Comparison of ENCODE assay signal across 9 cellular contexts in genomic region chr14:104799239-104799599, GRCh38. TPM values are rescaled to one million over a fixed set of nuclear protein-coding genes. Genes with fewer than 3 reads are reported as not detected.
A peak's percentile ranks its signal among the peaks of the same experiment; 100 is the strongest.
DNase-seq lines count a peak whose midpoint lies in the region; ATAC-seq and TF ChIP-seq lines count a peak whose summit lies in the region.
"Had no signal": no experiment of that assay in that cellular context is flagged by ENCODE, and none has a peak within 500 bp of the region (broad histone marks: within the 10 kb centered on the region; RNA-seq: fewer than 3 reads in every experiment).

No MANE protein-coding gene starts in this region.

- H3K9me3 Mint-ChIP-seq in CD4-positive, CD25-positive, alpha-beta regulatory T cell = no peaks in the 10 kb centered on the region
- no peaks in the 10 kb centered on the region for H3K9me3 Mint-ChIP-seq in progenitor cell of endocrine pancreas (ENCODE audit: low read depth)

- no peak for ATAC-seq in CD4-positive, CD25-positive, alpha-beta regulatory T cell (ENCODE audit: low read depth in 2 of 2)
- ATAC-seq in Panc1 = no peak
- no peak for ATAC-seq in gastroesophageal sphincter
- no peak for ATAC-seq in HG03039 (IDR thresholded peaks at IDR 0.05; ENCODE audit: unreplicated experiment)

- no TSS peak for BruUV-seq in Panc1 (replicated peaks; lab: Mats Ljungman, UMichigan)

- peak overlapping the region; percentile 74 for H3K27ac ChIP-seq in CD4-positive, CD25-positive, alpha-beta regulatory T cell (ENCODE audit: insufficient read depth, low read length, poor library complexity, severe bottlenecking)
- H3K27ac ChIP-seq in Panc1 (ENCODE audit: low read length) (peak overlapping the region; percentile 84), gastroesophageal sphincter (peak overlapping the region; percentile 89 to 98 (median 94))

- TF ChIP-seq EP300 in gastroesophageal sphincter (IDR thresholded peaks at IDR 0.05) = no peak

- intact Hi-C loops in Panc1 (cut with micrococcal nuclease; ENCODE audit: unreplicated experiment) = no loop called here

- whole genome bisulfite sequencing in gastroesophageal sphincter (ENCODE audit: low coverage in 1 of 2), 2 donors = 25 to 46% methylated on average over 4 to 7 of the region's 7 CpGs

- peaks cover 0 to 47% (median 9%) of the 10 kb centered on the region in 4 donors for H3K4me1 Mint-ChIP-seq in CD4-positive, CD25-positive, alpha-beta regulatory T cell
- H3K4me1 Mint-ChIP-seq in progenitor cell of endocrine pancreas (ENCODE audit: low read depth) = peaks cover 29% of the 10 kb centered on the region

- no peaks in the 10 kb centered on the region for H3K27me3 ChIP-seq in CD4-positive, CD25-positive, alpha-beta regulatory T cell (ENCODE audit: control insufficient read depth, insufficient read depth, low read length)
- H3K27me3 ChIP-seq in Panc1 (ENCODE audit: control insufficient read depth, insufficient read depth, low read length) = no peaks in the 10 kb centered on the region
- no peaks in the 10 kb centered on the region for H3K27me3 ChIP-seq in gastroesophageal sphincter

- no peak for TF ChIP-seq POLR2A in gastroesophageal sphincter (IDR thresholded peaks at IDR 0.05)

- no peaks in the 10 kb centered on the region for H3K27me3 Mint-ChIP-seq in CD4-positive, CD25-positive, alpha-beta regulatory T cell
- H3K27me3 Mint-ChIP-seq in progenitor cell of endocrine pancreas = peaks cover 12% of the 10 kb centered on the region

- CTCF ChIA-PET in Panc1 (lab: Charles Lee) = no interaction called here

- peaks cover 37% of the 10 kb centered on the region for H3K4me1 ChIP-seq in CD4-positive, CD25-positive, alpha-beta regulatory T cell (ENCODE audit: control insufficient read depth, insufficient read depth, low read length, poor library complexity, severe bottlenecking)
- peaks cover 65% of the 10 kb centered on the region for H3K4me1 ChIP-seq in Panc1 (ENCODE audit: control insufficient read depth, insufficient read depth, low read length)
- H3K4me1 ChIP-seq in gastroesophageal sphincter = peaks cover 0 to 83% (median 26%) of the 10 kb centered on the region in 3 donors

- H3K27ac Mint-ChIP-seq in CD4-positive, CD25-positive, alpha-beta regulatory T cell = peak overlapping the region; percentile 73 to 88 (median 86)
- peak overlapping the region; percentile 93 for H3K27ac Mint-ChIP-seq in progenitor cell of endocrine pancreas

- no peaks in the 10 kb centered on the region for H3K36me3 ChIP-seq in CD4-positive, CD25-positive, alpha-beta regulatory T cell (ENCODE audit: control insufficient read depth, insufficient read depth, low read length)
- H3K36me3 ChIP-seq in Panc1 (ENCODE audit: control insufficient read depth, insufficient read depth, low read length) (peaks cover 2% of the 10 kb centered on the region; the same call in 1 of the 2 replicates), gastroesophageal sphincter (no peaks in the 10 kb centered on the region)

- H3K4me3 ChIP-seq in CD4-positive, CD25-positive, alpha-beta regulatory T cell (ENCODE audit: low read depth, low read length) = no peak overlapping the region
- peak overlapping the region in 1 of 2 experiments; percentile 64; a peak in 3 of 4 replicates for H3K4me3 ChIP-seq in Panc1 (ENCODE audit: low read depth in 2 of 2, low read length in 2 of 2)
- H3K4me3 ChIP-seq in gastroesophageal sphincter = no peak overlapping the region

- no peaks in the 10 kb centered on the region for H3K9me3 ChIP-seq in CD4-positive, CD25-positive, alpha-beta regulatory T cell (ENCODE audit: control insufficient read depth in 2 of 2, low read length in 2 of 2)
- H3K9me3 ChIP-seq in Panc1 (ENCODE audit: control insufficient read depth, insufficient read depth, low read depth, low read length) (no peaks in the 10 kb centered on the region), gastroesophageal sphincter (no peaks in the 10 kb centered on the region)

- H3K36me3 Mint-ChIP-seq in CD4-positive, CD25-positive, alpha-beta regulatory T cell = no peaks in the 10 kb centered on the region
- no peaks in the 10 kb centered on the region for H3K36me3 Mint-ChIP-seq in progenitor cell of endocrine pancreas (ENCODE audit: insufficient read depth)

- DNase-seq in CD4-positive, CD25-positive, alpha-beta regulatory T cell = no peak
- DNase-seq in Panc1 (ENCODE audit: low read depth, low spot score) (no peak), progenitor cell of endocrine pancreas (ENCODE audit: low spot score, unreplicated experiment) (no peak), amniotic stem cell (lab: John Stamatoyannopoulos, UW) (no peak), NCI-H2171 treated with DMSO at 0.1 percent for 48 hours (lab: John Stamatoyannopoulos, UW) (no peak), Kasumi-1 (lab: John Stamatoyannopoulos, UW) (no peak)
- DNase-seq: NCI-H2029 had no signal

- peak overlapping the region; percentile 61 to 93 (median 67) for H3K4me3 Mint-ChIP-seq in CD4-positive, CD25-positive, alpha-beta regulatory T cell
- peak overlapping the region; percentile 78 for H3K4me3 Mint-ChIP-seq in progenitor cell of endocrine pancreas (ENCODE audit: low read depth)

- POLR2A ChIA-PET in Panc1 (lab: Charles Lee) = no interaction called here

- TF ChIP-seq CTCF in Panc1 (IDR thresholded peaks at IDR 0.05) (no peak), gastroesophageal sphincter (IDR thresholded peaks at IDR 0.05) (no peak), progenitor cell of endocrine pancreas (IDR thresholded peaks at IDR 0.05; ENCODE audit: unreplicated experiment) (no peak)

- in situ Hi-C loops in Panc1 (cut with HindIII; ENCODE audit: low pct_unique_long_range_greater_than_20kb, low sequenced_read_pairs) = no loop called here

RNA-seq across cellular contexts. Expression of gene ZBTB42, which starts 1.7 kb away (rescaled TPM):
- 3.6 TPM for total RNA-seq in CD4-positive, CD25-positive, alpha-beta regulatory T cell
- 1 to 10 TPM; 1.3 to 2.1 (median 1.9) TPM for polyA plus RNA-seq in CD4-positive, CD25-positive, alpha-beta regulatory T cell
- 16.5 TPM for total RNA-seq in Panc1 (2021; ENCODE audit: unreplicated experiment)
- 17.3 TPM for polyA plus RNA-seq in Panc1 (2012; ENCODE audit: insufficient read length)
- total RNA-seq in gastroesophageal sphincter = 1 to 10 TPM; 2.0 to 4.8 (median 3.2) TPM
- total RNA-seq in progenitor cell of endocrine pancreas = 12.3 and 12.6 TPM in 2 replicates

RNA-seq across cellular contexts. Expression of gene AKT1, which starts 3.7 kb away (rescaled TPM):
- total RNA-seq in CD4-positive, CD25-positive, alpha-beta regulatory T cell = 86.0 TPM
- polyA plus RNA-seq in CD4-positive, CD25-positive, alpha-beta regulatory T cell = 10 to 100 TPM in 2 of 4 donors, 1 to 10 TPM in 2; 6.3 to 19.8 (median 12.4) TPM
- 175 TPM for total RNA-seq in Panc1 (2021; ENCODE audit: unreplicated experiment)
- 296 TPM for polyA plus RNA-seq in Panc1 (2012; ENCODE audit: insufficient read length)
- total RNA-seq in gastroesophageal sphincter = 100 to 1,000 TPM; 134 to 283 (median 143) TPM
- 147 and 151 TPM in 2 replicates for total RNA-seq in progenitor cell of endocrine pancreas

RNA-seq across cellular contexts. Expression of gene SIVA1, which starts 46.3 kb away (rescaled TPM):
- total RNA-seq in CD4-positive, CD25-positive, alpha-beta regulatory T cell = 82.6 TPM
- polyA plus RNA-seq in CD4-positive, CD25-positive, alpha-beta regulatory T cell = 100 to 1,000 TPM; 234 to 281 (median 246) TPM
- 100 TPM for total RNA-seq in Panc1 (2021; ENCODE audit: unreplicated experiment)
- polyA plus RNA-seq in Panc1 (2012; ENCODE audit: insufficient read length) = 184 TPM
- total RNA-seq in gastroesophageal sphincter = 100 to 1,000 TPM; 188 to 513 (median 363) TPM
- 98.6 and 116 TPM in 2 replicates for total RNA-seq in progenitor cell of endocrine pancreas
